In genomic region chr4:176469546-176469945, GRCh38 we compare ENCODE assay signal across 14 cellular contexts.
DNase-seq lines count a peak whose midpoint lies in the region; ATAC-seq, FAIRE-seq and TF ChIP-seq lines count a peak whose summit lies in the region.
"Had no signal": no experiment of that assay in that cellular context is flagged by ENCODE, and none has a peak within 500 bp of the region (broad histone marks: within the 10 kb centered on the region; RNA-seq: fewer than 3 reads in every experiment).

No MANE protein-coding gene starts in this region.

- H3K4me3 ChIP-seq in BJ (ENCODE audit: low read depth, low read length) (no peak overlapping the region), GM23248 (no peak overlapping the region), adipocyte (ENCODE audit: low read length) (no peak overlapping the region), HepG2 (replicated peaks in 1 of 3; ENCODE audit: insufficient read depth in 1 of 3, low read depth in 2 of 3, low read length in 3 of 3) (no peak overlapping the region)
- H3K4me3 ChIP-seq: BLaER1 treated with 17β-estradiol and CSF1 and Interleukin-3, amounts not matched to agents 10 nM and 100 nM; HAP-1; K562 had no signal

- CTCF ChIA-PET in BJ (lab: Yijun Ruan, JAX), result interaction anchor here (1.3 kb wide), 1 partner anchor 22 kb away, joined by 5 read pairs; no protein-coding TSS in a partner anchor
- CTCF ChIA-PET in HepG2 (lab: Yijun Ruan, JAX; ENCODE audit: low intra/inter-chr PET ratio, low total read pairs), result no interaction called here
- CTCF ChIA-PET in RWPE1 (lab: Yijun Ruan, JAX), result no interaction called here

- POLR2A ChIA-PET in BJ (lab: Charles Lee) (no interaction called here), HepG2 (lab: Yijun Ruan, JAX) (no interaction called here), RWPE1 (lab: Yijun Ruan, JAX; ENCODE audit: low non-redundant PET) (no interaction called here)

- BruUV-seq in HepG2 (replicated peaks; lab: Mats Ljungman, UMichigan), result no TSS peak

- H3K36me3 ChIP-seq in BJ (ENCODE audit: control insufficient read depth, insufficient read depth, low read length) (no peaks in the 10 kb centered on the region), GM23248 (ENCODE audit: low read depth) (no peaks in the 10 kb centered on the region), adipocyte (ENCODE audit: control insufficient read depth, insufficient read depth, low read length, severe bottlenecking) (no peaks in the 10 kb centered on the region), HepG2 (replicated peaks in 1 of 2; ENCODE audit: control insufficient read depth in 1 of 2, insufficient read depth in 2 of 2, low read length in 2 of 2) (no peaks in the 10 kb centered on the region)
- H3K36me3 ChIP-seq: BLaER1 treated with 17β-estradiol and CSF1 and Interleukin-3, amounts not matched to agents 10 nM and 100 nM; HAP-1 had no signal

- ATAC-seq in HepG2, result no peak
- ATAC-seq: CD8-positive, alpha-beta T cell; K562 had no signal

- no peak overlapping the region for H3K9ac ChIP-seq in GM23248
- H3K9ac ChIP-seq in adipocyte (ENCODE audit: low read length), result no peak overlapping the region
- no peak overlapping the region for H3K9ac ChIP-seq in HepG2 (ENCODE audit: insufficient read depth, low read depth, low read length)
- H3K9ac ChIP-seq: BLaER1 treated with 17β-estradiol and CSF1 and Interleukin-3, amounts not matched to agents 10 nM and 100 nM had no signal

- H3K4me2 ChIP-seq in GM23248 (ENCODE audit: unreplicated experiment), result no peak overlapping the region
- H3K4me2 ChIP-seq in HepG2 (ENCODE audit: low read depth, low read length), result no peak overlapping the region
- H3K4me2 ChIP-seq: BLaER1 treated with 17β-estradiol and CSF1 and Interleukin-3, amounts not matched to agents 10 nM and 100 nM had no signal

- no peaks in the 10 kb centered on the region for H4K20me1 ChIP-seq in GM23248 (ENCODE audit: insufficient read depth)
- no peaks in the 10 kb centered on the region for H4K20me1 ChIP-seq in HepG2 (ENCODE audit: insufficient read depth, low read length)
- H4K20me1 ChIP-seq: BLaER1 treated with 17β-estradiol and CSF1 and Interleukin-3, amounts not matched to agents 10 nM and 100 nM had no signal

- H3K4me1 ChIP-seq in GM23248 (ENCODE audit: insufficient read depth) (no peaks in the 10 kb centered on the region), adipocyte (ENCODE audit: control insufficient read depth, insufficient read depth, low read length) (no peaks in the 10 kb centered on the region), HepG2 (ENCODE audit: insufficient read depth, low read length) (no peaks in the 10 kb centered on the region)
- H3K4me1 ChIP-seq: BLaER1 treated with 17β-estradiol and CSF1 and Interleukin-3, amounts not matched to agents 10 nM and 100 nM; HAP-1 had no signal

- no peaks in the 10 kb centered on the region for H3F3A ChIP-seq in GM23248 (ENCODE audit: insufficient read depth)

- TF ChIP-seq CTCF in BJ (IDR thresholded peaks at IDR 0.05; ENCODE audit: insufficient read depth, low read depth, low read length), result no peak
- TF ChIP-seq CTCF in HepG2 (CRISPR knock-in tag; IDR thresholded peaks at IDR 0.05), result no peak
- TF ChIP-seq CTCF in RWPE1 (conservative IDR thresholded peaks at IDR 0.05; ENCODE audit: low read depth), result no peak

- no peaks in the 10 kb centered on the region for H3K79me2 ChIP-seq in GM23248 (ENCODE audit: insufficient read depth)
- H3K79me2 ChIP-seq in HepG2 (ENCODE audit: insufficient read depth, low read length), result no peaks in the 10 kb centered on the region

- peak; percentile 23 for DNase-seq in BJ (ENCODE audit: low read depth)
- no peak for DNase-seq in GM23248
- DNase-seq in adipocyte (ENCODE audit: low read depth), result peak; percentile 14
- no peak for DNase-seq in HepG2 (ENCODE audit: low spot score)
- no peak for DNase-seq in RWPE1 (ENCODE audit: low spot score)
- no peak for DNase-seq in RCC 7860 (ENCODE audit: low spot score)
- DNase-seq: CD8-positive, alpha-beta T cell; DMS 273 treated with DMSO at 0.1 percent for 48 hours; DMS53; DND-41; GF-D8 had no signal

- FAIRE-seq in HepG2 (lab: Jason Lieb, UNC) (no peak), RCC 7860 (lab: Jason Lieb, UNC) (no peak)
- FAIRE-seq: K562 had no signal

- no peak overlapping the region for H3K27ac ChIP-seq in GM23248
- no peak overlapping the region for H3K27ac ChIP-seq in HepG2 (ENCODE audit: extremely low read length, insufficient read depth, low read length)
- no peak overlapping the region for H3K27ac ChIP-seq in RWPE1
- H3K27ac ChIP-seq: BLaER1 treated with 17β-estradiol and CSF1 and Interleukin-3, amounts not matched to agents 10 nM and 100 nM had no signal

- intact Hi-C loops in HepG2 (cut with micrococcal nuclease; ENCODE audit: unreplicated experiment), result no loop called here

- H3K9me2 ChIP-seq in GM23248 (ENCODE audit: insufficient read depth), result no peaks in the 10 kb centered on the region

- H2AFZ ChIP-seq in GM23248 (0 out of 2 replicates have a peak overlapping the region, but pooled peaks have one; percentile 18), HepG2 (ENCODE audit: low read length) (no peak overlapping the region)

- no peak for TF ChIP-seq POLR2A in HepG2 (IDR thresholded peaks at IDR 0.05; ENCODE audit: insufficient read depth in 1 of 2, low read depth in 2 of 2, low read length in 2 of 2)

- in situ Hi-C loops in GM23248 (cut with MboI) (no loop called here), HepG2 (cut with HindIII; ENCODE audit: extremely low pct_ligation_motif_present, low pct_unique_long_range_greater_than_20kb) (no loop called here)

- no peaks in the 10 kb centered on the region for H3K9me3 ChIP-seq in GM23248 (ENCODE audit: low read depth)
- no peaks in the 10 kb centered on the region for H3K9me3 ChIP-seq in adipocyte (ENCODE audit: control insufficient read depth, low read length)
- peaks cover 10% of the 10 kb centered on the region; the same call in 1 of the 2 replicates for H3K9me3 ChIP-seq in HepG2 (ENCODE audit: low read length)
- H3K9me3 ChIP-seq: HAP-1 had no signal

- no peaks in the 10 kb centered on the region for H3K27me3 ChIP-seq in BJ (ENCODE audit: control insufficient read depth, insufficient read depth, low read length)
- no peaks in the 10 kb centered on the region for H3K27me3 ChIP-seq in GM23248 (replicated peaks; ENCODE audit: insufficient read depth)
- no peaks in the 10 kb centered on the region for H3K27me3 ChIP-seq in adipocyte (replicated peaks; ENCODE audit: control insufficient read depth, insufficient read depth, low read length)
- H3K27me3 ChIP-seq in HepG2 (ENCODE audit: control insufficient read depth in 1 of 2, insufficient read depth in 2 of 2, low read length in 2 of 2), result no peaks in the 10 kb centered on the region
- H3K27me3 ChIP-seq: BLaER1 treated with 17β-estradiol and CSF1 and Interleukin-3, amounts not matched to agents 10 nM and 100 nM had no signal

- TF ChIP-seq RAD21 in HepG2 (CRISPR knock-in tag; IDR thresholded peaks at IDR 0.05), result no peak

- TF ChIP-seq EP300 in HepG2 (IDR thresholded peaks at IDR 0.05; ENCODE audit: low read depth in 2 of 2, low read length in 2 of 2), result no peak
- TF ChIP-seq EP300 in HepG2 (CRISPR knock-in tag; IDR thresholded peaks at IDR 0.05; ENCODE audit: borderline replicate concordance), result no peak

TF ChIP-seq in HepG2, 621 proteins besides CTCF, POLR2A, EP300 and RAD21:
- TF ChIP-seq STAG1 (CRISPR knock-in tag; IDR thresholded peaks at IDR 0.05), result no peak
- TF ChIP-seq MAZ (IDR thresholded peaks at IDR 0.05; ENCODE audit: borderline replicate concordance, low read depth, low read length), result no peak
- no peak for TF ChIP-seq MAZ (CRISPR knock-in tag; IDR thresholded peaks at IDR 0.05; ENCODE audit: low read depth)
- no peak for TF ChIP-seq GMEB2 (CRISPR knock-in tag; IDR thresholded peaks at IDR 0.05; ENCODE audit: low read depth)
- TF ChIP-seq ZNF773 (CRISPR knock-in tag; IDR thresholded peaks at IDR 0.05; ENCODE audit: borderline replicate concordance), result no peak

Comparison
In these comparisons a context has a peak if more than half of its experiments do, and no peak if none do; other contexts are left out.
1. DNase-seq: peak in BJ (single experiment) and adipocyte (single experiment); none in GM23248 (single experiment), HepG2 (single experiment), RWPE1 (single experiment) and RCC 7860 (single experiment).